21 cellular contexts compared by ENCODE assay signal in the genomic region with DNA sequence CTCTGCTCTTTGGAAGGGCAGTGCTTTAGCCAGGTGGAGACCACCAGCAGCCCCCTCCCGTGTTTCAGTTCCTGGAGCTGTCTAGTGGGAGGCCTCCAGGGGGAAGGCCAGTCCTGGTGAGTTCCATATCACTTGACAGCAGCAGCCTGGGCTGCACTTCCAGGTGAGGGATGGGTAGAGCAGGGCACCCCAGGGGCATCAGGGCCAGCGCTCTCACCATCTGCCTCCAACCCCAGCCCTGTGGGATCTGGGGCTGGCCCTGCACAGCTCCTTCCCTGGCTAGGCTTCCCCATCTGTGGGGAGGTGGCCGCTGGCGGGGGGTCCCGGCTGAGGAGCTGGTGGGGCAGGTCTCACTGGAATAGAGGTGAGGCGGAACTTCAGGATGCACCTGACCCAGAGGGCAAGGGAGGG.
"Had no signal": no experiment of that assay in that cellular context is flagged by ENCODE, and none has a peak within 500 bp of the region (broad histone marks: within the 10 kb centered on the region; RNA-seq: fewer than 3 reads in every experiment).

No MANE protein-coding gene starts in this region.

- H3K4me1 ChIP-seq: gastroesophageal sphincter, right atrium auricular region had no signal

- H3K36me3 ChIP-seq: right atrium auricular region had no signal

- DNase-seq: activated CD4-positive, alpha-beta memory T cell treated with anti-CD3 and anti-CD28 coated beads, Interleukin-2, amount 10 ng/mL, durations not matched to agents 7 days and 5 days; activated CD4-positive, alpha-beta T cell treated with anti-CD3 and anti-CD28 coated beads for 1 hour; activated CD4-positive, alpha-beta T cell treated with anti-CD3 and anti-CD28 coated beads, Interleukin-2, amount 10 ng/mL, durations not matched to agents 7 days and 5 days; activated effector memory CD4-positive, alpha-beta T cell treated with Interleukin-2 at 50 U/mL for 16 hours; activated naive CD4-positive, alpha-beta T cell treated with Interleukin-2 at 50 U/mL for 16 hours; anterior cingulate cortex; dermis blood vessel endothelial cell; effector CD4-positive, alpha-beta T cell; left cardiac atrium; naive B cell; nucleus accumbens; stimulated activated CD4-positive, alpha-beta T cell treated with anti-CD3 and anti-CD28 coated beads, Interleukin-2, amount 100 ng/mL, for 48 hours; stimulated activated naive CD4-positive, alpha-beta T cell treated with Interleukin-2 at 50 U/mL for 16 hours; T-helper 2 cell had no signal

- H3K4me2 ChIP-seq: hepatocyte had no signal

- H3K27me3 ChIP-seq: gastroesophageal sphincter, hepatocyte, right atrium auricular region had no signal

- H3K27ac ChIP-seq: gastroesophageal sphincter, hepatocyte, right atrium auricular region had no signal

- H3K9me3 ChIP-seq: gastroesophageal sphincter, right atrium auricular region had no signal

- FAIRE-seq: bronchial epithelial cell, colon, keratinocyte had no signal

- H3K79me2 ChIP-seq: hepatocyte had no signal

- H3K4me3 ChIP-seq: gastroesophageal sphincter, hepatocyte, right atrium auricular region had no signal

- ATAC-seq: gastroesophageal sphincter, left cardiac atrium, SK-N-SH treated with all-trans-retinoic acid at 6 μM for 48 hours had no signal

- H2AFZ ChIP-seq: hepatocyte had no signal
